1 cellular context compared by ENCODE assay signal in genomic region chr1:12567288-12567819, GRCh38.
A peak's percentile ranks its signal among the peaks of the same experiment; 100 is the strongest.
TF ChIP-seq lines count a peak whose summit lies in the region.

No MANE protein-coding gene starts in this region.

TF ChIP-seq in SK-N-SH treated with all-trans-retinoic acid at 6 μM for 48 hours, 23 proteins besides CTCF, POLR2A, EP300 and RAD21:
- TF ChIP-seq TSHZ2 (CRISPR knock-in tag; IDR thresholded peaks at IDR 0.05): no peak
- no peak for TF ChIP-seq PPARA (CRISPR knock-in tag; IDR thresholded peaks at IDR 0.05; ENCODE audit: borderline replicate concordance)
- no peak; the same call in 1 of the 2 replicates for TF ChIP-seq ESRRG (CRISPR knock-in tag; IDR thresholded peaks at IDR 0.05)
- TF ChIP-seq PATZ1 (CRISPR knock-in tag; IDR thresholded peaks at IDR 0.05; ENCODE audit: borderline replicate concordance): no peak; the same call in 1 of the 2 replicates
- no peak for TF ChIP-seq ZNF8 (CRISPR knock-in tag; IDR thresholded peaks at IDR 0.05)
- TF ChIP-seq GLIS3 (CRISPR knock-in tag; IDR thresholded peaks at IDR 0.05): no peak
- no peak for TF ChIP-seq ZFP30 (CRISPR knock-in tag; IDR thresholded peaks at IDR 0.05)
- no peak for TF ChIP-seq OSR1 (CRISPR knock-in tag; IDR thresholded peaks at IDR 0.05)
- 0 out of 2 replicates have a peak, but pooled peaks have one; percentile 23 for TF ChIP-seq ZC3H10 (CRISPR knock-in tag; IDR thresholded peaks at IDR 0.05)
- no peak for TF ChIP-seq ARNTL (CRISPR knock-in tag; IDR thresholded peaks at IDR 0.05; ENCODE audit: borderline replicate concordance, low read depth)
- TF ChIP-seq TCF4 (CRISPR knock-in tag; IDR thresholded peaks at IDR 0.05; ENCODE audit: borderline replicate concordance): no peak
- peak; percentile 82; the same call in 1 of the 2 replicates for TF ChIP-seq RARB (CRISPR knock-in tag; IDR thresholded peaks at IDR 0.05)
- no peak for TF ChIP-seq BACH2 (CRISPR knock-in tag; IDR thresholded peaks at IDR 0.05; ENCODE audit: borderline replicate concordance)
- TF ChIP-seq CREB5 (CRISPR knock-in tag; IDR thresholded peaks at IDR 0.05; ENCODE audit: low read depth): no peak
- no peak for TF ChIP-seq ZNF70 (CRISPR knock-in tag; IDR thresholded peaks at IDR 0.05)
- peak; percentile 7; the same call in 1 of the 2 replicates for TF ChIP-seq CSDC2 (CRISPR knock-in tag; IDR thresholded peaks at IDR 0.05)
- peak; percentile 65; the same call in 1 of the 2 replicates for TF ChIP-seq TOX (CRISPR knock-in tag; IDR thresholded peaks at IDR 0.05; ENCODE audit: borderline replicate concordance)
- no peak for TF ChIP-seq SNAI2 (CRISPR knock-in tag; IDR thresholded peaks at IDR 0.05)
- TF ChIP-seq ZFP3 (CRISPR knock-in tag; IDR thresholded peaks at IDR 0.05): 0 out of 2 replicates have a peak, but pooled peaks have one; percentile 8
- TF ChIP-seq ZNF565 (CRISPR knock-in tag; conservative IDR thresholded peaks at IDR 0.05; ENCODE audit: low read depth): no peak
- no peak for TF ChIP-seq ISL1 (CRISPR knock-in tag; IDR thresholded peaks at IDR 0.05)
- TF ChIP-seq POU6F1 (CRISPR knock-in tag; IDR thresholded peaks at IDR 0.05; ENCODE audit: borderline replicate concordance, low read depth): no peak
- no peak for TF ChIP-seq CSRNP3 (CRISPR knock-in tag; IDR thresholded peaks at IDR 0.05)
